ENCODE assay signal across 27 cellular contexts in genomic region chr1:196381544-196381943, GRCh38.
DNase-seq lines count a peak whose midpoint lies in the region; ATAC-seq and TF ChIP-seq lines count a peak whose summit lies in the region.
"Had no signal": no experiment of that assay in that cellular context is flagged by ENCODE, and none has a peak within 500 bp of the region (broad histone marks: within the 10 kb centered on the region; RNA-seq: fewer than 3 reads in every experiment).

No MANE protein-coding gene starts in this region.

- H3K9me3 Mint-ChIP-seq in WTC11 = no peaks in the 10 kb centered on the region
- H3K9me3 Mint-ChIP-seq: neural progenitor cell; T-helper 1 cell treated with Interleukin-12 subunit alpha and Interleukin-12 subunit beta and Interleukin-4 antibody, amounts not matched to agents 30 μg/mL and 1 μg/mL, for 36 hours had no signal

- 0 out of 2 replicates have a peak, but pooled peaks cover 3% of the 10 kb centered on the region for H3K36me3 Mint-ChIP-seq in WTC11
- H3K36me3 Mint-ChIP-seq: activated CD8-positive, alpha-beta memory T cell treated with anti-CD3 and anti-CD28 coated beads, Interleukin-2, amount 10 ng/mL, durations not matched to agents 7 days and 5 days; CD4-positive, CD25-positive, alpha-beta regulatory T cell; neural progenitor cell had no signal

- peaks cover 8% of the 10 kb centered on the region for H3K4me1 Mint-ChIP-seq in WTC11
- H3K4me1 Mint-ChIP-seq: activated CD8-positive, alpha-beta memory T cell treated with anti-CD3 and anti-CD28 coated beads, Interleukin-2, amount 10 ng/mL, durations not matched to agents 7 days and 5 days; CD4-positive, CD25-positive, alpha-beta regulatory T cell had no signal

- DNase-seq in NCI-H526 treated with DMSO at 0.1 percent for 48 hours (lab: John Stamatoyannopoulos, UW) (peak; percentile 1), NCI-H526 (lab: John Stamatoyannopoulos, UW) (no peak), NCI-H748 (lab: John Stamatoyannopoulos, UW; ENCODE audit: unreplicated experiment) (peak; percentile 68), NCI-H187 treated with DMSO at 0.1 percent for 48 hours (lab: John Stamatoyannopoulos, UW) (no peak), WTC11 (ENCODE audit: low spot score) (no peak), activated T-cell treated with anti-CD3 and anti-CD28 coated beads for 4 hours (no peak)
- DNase-seq: activated CD4-positive, alpha-beta T cell treated with anti-CD3 and anti-CD28 coated beads, Interleukin-2, amount 50 U/mL, for 4 hours; activated CD8-positive, alpha-beta memory T cell treated with anti-CD3 and anti-CD28 coated beads, Interleukin-2, amount 10 ng/mL, durations not matched to agents 7 days and 5 days; activated naive CD4-positive, alpha-beta T cell treated with Interleukin-2 at 50 U/mL for 16 hours; activated T-cell treated with anti-CD3 and anti-CD28 coated beads, Interleukin-2, amount 50 U/mL, for 72 hours; Calu3; CD4-positive, CD25-positive, alpha-beta regulatory T cell; central memory CD4-positive, alpha-beta T cell; cortex of kidney; effector memory CD8-positive, alpha-beta T cell; HCEC 1CT; NCI-H2029; NCI-H345; PC-3; SK-N-SH; stimulated activated naive CD8-positive, alpha-beta T cell treated with anti-CD3 and anti-CD28 coated beads, Interleukin-15, Interleukin-2, amounts not matched to agents 100 U/mL and 50 U/mL, for 24 hours; testis had no signal

- H3K27ac Mint-ChIP-seq in WTC11 = no peak overlapping the region
- H3K27ac Mint-ChIP-seq: activated CD8-positive, alpha-beta memory T cell treated with anti-CD3 and anti-CD28 coated beads, Interleukin-2, amount 10 ng/mL, durations not matched to agents 7 days and 5 days; activated T-cell treated with anti-CD3 and anti-CD28 coated beads, Interleukin-2, amount 50 U/mL, for 72 hours; CD4-positive, CD25-positive, alpha-beta regulatory T cell; effector memory CD8-positive, alpha-beta T cell; neural progenitor cell; T-helper 1 cell treated with Interleukin-12 subunit alpha and Interleukin-12 subunit beta and Interleukin-4 antibody, amounts not matched to agents 30 μg/mL and 1 μg/mL, for 36 hours had no signal

- H3K27me3 Mint-ChIP-seq in WTC11 (ENCODE audit: low read depth) = no peaks in the 10 kb centered on the region
- H3K27me3 Mint-ChIP-seq: activated CD8-positive, alpha-beta memory T cell treated with anti-CD3 and anti-CD28 coated beads, Interleukin-2, amount 10 ng/mL, durations not matched to agents 7 days and 5 days; CD4-positive, CD25-positive, alpha-beta regulatory T cell; effector memory CD8-positive, alpha-beta T cell had no signal

- no peak overlapping the region for H3K4me3 Mint-ChIP-seq in WTC11
- H3K4me3 Mint-ChIP-seq: activated CD8-positive, alpha-beta memory T cell treated with anti-CD3 and anti-CD28 coated beads, Interleukin-2, amount 10 ng/mL, durations not matched to agents 7 days and 5 days; activated T-cell treated with anti-CD3 and anti-CD28 coated beads, Interleukin-2, amount 50 U/mL, for 72 hours; CD4-positive, CD25-positive, alpha-beta regulatory T cell; effector memory CD8-positive, alpha-beta T cell; neural progenitor cell; T-helper 1 cell treated with Interleukin-12 subunit alpha and Interleukin-12 subunit beta and Interleukin-4 antibody, amounts not matched to agents 30 μg/mL and 1 μg/mL, for 36 hours had no signal

- no peak for TF ChIP-seq CTCF in WTC11 (IDR thresholded peaks at IDR 0.05)

- CTCF ChIA-PET in WTC11 (lab: Charles Lee) = no interaction called here

- peak; percentile 71 for ATAC-seq in HG02981 (IDR thresholded peaks at IDR 0.05; ENCODE audit: unreplicated experiment)
- no peak for ATAC-seq in GM21737 (IDR thresholded peaks at IDR 0.05; ENCODE audit: unreplicated experiment)
- no peak for ATAC-seq in WTC11
- ATAC-seq: A549; activated CD8-positive, alpha-beta memory T cell treated with anti-CD3 and anti-CD28 coated beads, Interleukin-2, amount 10 ng/mL, durations not matched to agents 7 days and 5 days; activated T-cell treated with anti-CD3 and anti-CD28 coated beads, Interleukin-2, amount 50 U/mL, for 72 hours; effector memory CD8-positive, alpha-beta T cell; PC-3; stimulated activated naive CD8-positive, alpha-beta T cell treated with anti-CD3 and anti-CD28 coated beads, Interleukin-15, Interleukin-2, amounts not matched to agents 100 U/mL and 50 U/mL, for 24 hours had no signal

- POLR2A ChIA-PET in WTC11 (lab: Charles Lee) = no interaction called here

TF ChIP-seq in WTC11, 78 proteins besides CTCF, POLR2A, EP300 and RAD21:
- TF ChIP-seq CREB1 (CRISPR knock-in tag; IDR thresholded peaks at IDR 0.05) (no peak), RELA (CRISPR knock-in tag; IDR thresholded peaks at IDR 0.05; ENCODE audit: borderline replicate concordance) (no peak), ZNF416 (CRISPR knock-in tag; IDR thresholded peaks at IDR 0.05) (no peak), NFATC4 (CRISPR knock-in tag; IDR thresholded peaks at IDR 0.05) (no peak), GTF2I (CRISPR knock-in tag; conservative IDR thresholded peaks at IDR 0.05) (no peak), ZBTB21 (CRISPR knock-in tag; IDR thresholded peaks at IDR 0.05; ENCODE audit: borderline replicate concordance) (no peak), PRRX2 (CRISPR knock-in tag; IDR thresholded peaks at IDR 0.05) (no peak), IRF1 (CRISPR knock-in tag; IDR thresholded peaks at IDR 0.05) (no peak), ZNF219 (CRISPR knock-in tag; IDR thresholded peaks at IDR 0.05; ENCODE audit: borderline replicate concordance) (no peak)
- TF ChIP-seq, protein P1, sequence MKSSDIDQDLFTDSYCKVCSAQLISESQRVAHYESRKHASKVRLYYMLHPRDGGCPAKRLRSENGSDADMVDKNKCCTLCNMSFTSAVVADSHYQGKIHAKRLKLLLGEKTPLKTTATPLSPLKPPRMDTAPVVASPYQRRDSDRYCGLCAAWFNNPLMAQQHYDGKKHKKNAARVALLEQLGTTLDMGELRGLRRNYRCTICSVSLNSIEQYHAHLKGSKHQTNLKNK (CRISPR knock-in tag; IDR thresholded peaks at IDR 0.05) = no peak
- TF ChIP-seq, protein P2, sequence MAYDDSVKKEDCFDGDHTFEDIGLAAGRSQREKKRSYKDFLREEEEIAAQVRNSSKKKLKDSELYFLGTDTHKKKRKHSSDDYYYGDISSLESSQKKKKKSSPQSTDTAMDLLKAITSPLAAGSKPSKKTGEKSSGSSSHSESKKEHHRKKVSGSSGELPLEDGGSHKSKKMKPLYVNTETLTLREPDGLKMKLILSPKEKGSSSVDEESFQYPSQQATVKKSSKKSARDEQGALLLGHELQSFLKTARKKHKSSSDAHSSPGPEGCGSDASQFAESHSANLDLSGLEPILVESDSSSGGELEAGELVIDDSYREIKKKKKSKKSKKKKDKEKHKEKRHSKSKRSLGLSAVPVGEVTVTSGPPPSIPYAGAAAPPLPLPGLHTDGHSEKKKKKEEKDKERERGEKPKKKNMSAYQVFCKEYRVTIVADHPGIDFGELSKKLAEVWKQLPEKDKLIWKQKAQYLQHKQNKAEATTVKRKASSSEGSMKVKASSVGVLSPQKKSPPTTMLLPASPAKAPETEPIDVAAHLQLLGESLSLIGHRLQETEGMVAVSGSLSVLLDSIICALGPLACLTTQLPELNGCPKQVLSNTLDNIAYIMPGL (CRISPR knock-in tag; IDR thresholded peaks at IDR 0.05) = no peak
- TF ChIP-seq, protein P3, sequence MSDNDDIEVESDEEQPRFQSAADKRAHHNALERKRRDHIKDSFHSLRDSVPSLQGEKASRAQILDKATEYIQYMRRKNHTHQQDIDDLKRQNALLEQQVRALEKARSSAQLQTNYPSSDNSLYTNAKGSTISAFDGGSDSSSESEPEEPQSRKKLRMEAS (CRISPR knock-in tag; IDR thresholded peaks at IDR 0.05) = no peak
- TF ChIP-seq, protein P4, sequence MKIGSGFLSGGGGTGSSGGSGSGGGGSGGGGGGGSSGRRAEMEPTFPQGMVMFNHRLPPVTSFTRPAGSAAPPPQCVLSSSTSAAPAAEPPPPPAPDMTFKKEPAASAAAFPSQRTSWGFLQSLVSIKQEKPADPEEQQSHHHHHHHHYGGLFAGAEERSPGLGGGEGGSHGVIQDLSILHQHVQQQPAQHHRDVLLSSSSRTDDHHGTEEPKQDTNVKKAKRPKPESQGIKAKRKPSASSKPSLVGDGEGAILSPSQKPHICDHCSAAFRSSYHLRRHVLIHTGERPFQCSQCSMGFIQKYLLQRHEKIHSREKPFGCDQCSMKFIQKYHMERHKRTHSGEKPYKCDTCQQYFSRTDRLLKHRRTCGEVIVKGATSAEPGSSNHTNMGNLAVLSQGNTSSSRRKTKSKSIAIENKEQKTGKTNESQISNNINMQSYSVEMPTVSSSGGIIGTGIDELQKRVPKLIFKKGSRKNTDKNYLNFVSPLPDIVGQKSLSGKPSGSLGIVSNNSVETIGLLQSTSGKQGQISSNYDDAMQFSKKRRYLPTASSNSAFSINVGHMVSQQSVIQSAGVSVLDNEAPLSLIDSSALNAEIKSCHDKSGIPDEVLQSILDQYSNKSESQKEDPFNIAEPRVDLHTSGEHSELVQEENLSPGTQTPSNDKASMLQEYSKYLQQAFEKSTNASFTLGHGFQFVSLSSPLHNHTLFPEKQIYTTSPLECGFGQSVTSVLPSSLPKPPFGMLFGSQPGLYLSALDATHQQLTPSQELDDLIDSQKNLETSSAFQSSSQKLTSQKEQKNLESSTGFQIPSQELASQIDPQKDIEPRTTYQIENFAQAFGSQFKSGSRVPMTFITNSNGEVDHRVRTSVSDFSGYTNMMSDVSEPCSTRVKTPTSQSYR (CRISPR knock-in tag; IDR thresholded peaks at IDR 0.05) = no peak
- TF ChIP-seq, protein P5, sequence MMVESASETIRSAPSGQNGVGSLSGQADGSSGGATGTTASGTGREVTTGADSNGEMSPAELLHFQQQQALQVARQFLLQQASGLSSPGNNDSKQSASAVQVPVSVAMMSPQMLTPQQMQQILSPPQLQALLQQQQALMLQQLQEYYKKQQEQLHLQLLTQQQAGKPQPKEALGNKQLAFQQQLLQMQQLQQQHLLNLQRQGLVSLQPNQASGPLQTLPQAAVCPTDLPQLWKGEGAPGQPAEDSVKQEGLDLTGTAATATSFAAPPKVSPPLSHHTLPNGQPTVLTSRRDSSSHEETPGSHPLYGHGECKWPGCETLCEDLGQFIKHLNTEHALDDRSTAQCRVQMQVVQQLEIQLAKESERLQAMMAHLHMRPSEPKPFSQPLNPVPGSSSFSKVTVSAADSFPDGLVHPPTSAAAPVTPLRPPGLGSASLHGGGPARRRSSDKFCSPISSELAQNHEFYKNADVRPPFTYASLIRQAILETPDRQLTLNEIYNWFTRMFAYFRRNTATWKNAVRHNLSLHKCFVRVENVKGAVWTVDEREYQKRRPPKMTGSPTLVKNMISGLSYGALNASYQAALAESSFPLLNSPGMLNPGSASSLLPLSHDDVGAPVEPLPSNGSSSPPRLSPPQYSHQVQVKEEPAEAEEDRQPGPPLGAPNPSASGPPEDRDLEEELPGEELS (CRISPR knock-in tag; IDR thresholded peaks at IDR 0.05) = no peak
TF ChIP-seq in WTC11: peak in this region for 0.

Comparison
In these comparisons a context has a peak if more than half of its experiments do, and no peak if none do; other contexts are left out.
1. DNase-seq: peak in NCI-H526 treated with DMSO at 0.1 percent for 48 hours (single experiment) and NCI-H748 (single experiment); none in NCI-H526 (0 of 2), NCI-H187 treated with DMSO at 0.1 percent for 48 hours (single experiment), WTC11 (single experiment) and activated T-cell treated with anti-CD3 and anti-CD28 coated beads for 4 hours (single experiment).